Comparison of ENCODE assay signal across 8 cellular contexts in the genomic region with DNA sequence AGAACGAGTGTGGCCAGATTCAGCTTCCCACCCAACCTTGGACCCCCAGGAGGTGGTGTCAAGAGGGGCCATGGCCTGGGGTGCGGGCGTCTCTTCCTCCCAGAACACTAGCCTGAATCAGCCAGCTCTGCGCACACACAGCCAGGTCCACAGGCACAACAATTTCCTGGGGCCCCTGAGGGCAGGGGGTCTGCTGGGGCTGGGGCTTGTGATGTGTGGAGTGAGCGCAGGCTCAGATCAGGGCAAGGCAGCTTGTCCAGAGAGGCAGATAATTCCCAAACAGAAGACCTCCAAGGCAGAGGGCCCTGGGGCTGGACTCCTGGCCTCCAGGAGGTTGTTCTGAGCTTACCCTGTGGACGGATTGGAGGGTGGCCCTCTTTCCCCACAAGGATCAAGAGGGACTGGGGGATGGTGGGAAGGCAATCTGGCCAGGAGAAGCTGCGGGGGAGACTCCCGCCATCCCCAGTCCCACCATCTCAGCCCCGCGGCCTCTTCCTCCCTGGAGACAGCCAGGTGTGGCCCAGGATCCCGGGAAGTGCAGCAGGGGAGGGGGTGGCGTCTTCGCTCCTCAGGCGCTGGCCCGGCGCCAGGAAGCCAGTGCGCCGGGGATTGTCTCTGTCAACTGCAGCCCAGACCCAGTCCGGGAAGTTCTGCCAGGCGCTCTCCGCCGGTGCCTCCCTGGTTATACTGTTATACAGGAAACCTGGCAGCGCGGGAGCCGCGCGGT. TPM values are rescaled to one million over a fixed set of nuclear protein-coding genes. Genes with fewer than 3 reads are reported as not detected.
DNase-seq lines count a peak whose midpoint lies in the region; TF ChIP-seq lines count a peak whose summit lies in the region.

No MANE protein-coding gene starts in this region.

- H3K36me3 Mint-ChIP-seq in neural crest cell (ENCODE audit: low read depth), result peaks cover 4% of the 10 kb centered on the region

- H3K4me1 ChIP-seq in testis (peaks cover 38% of the 10 kb centered on the region), uterus (peaks cover 0 to 37% of the 10 kb centered on the region in 2 donors)

- H3K36me3 ChIP-seq in testis (ENCODE audit: low read depth, missing control alignments) (no peaks in the 10 kb centered on the region), uterus (no peaks in the 10 kb centered on the region)

- in situ Hi-C loops in G401 (cut with HindIII; ENCODE audit: low sequenced_read_pairs), result no loop called here

- DNase-seq in G401 (ENCODE audit: low spot score), result peak; percentile 44
- DNase-seq in NCI-H2196 treated with DMSO at 0.1 percent for 48 hours (lab: John Stamatoyannopoulos, UW; ENCODE audit: unreplicated experiment), result peak; percentile 5
- DNase-seq in coronary artery (ENCODE audit: low spot score), result no peak
- no peak for DNase-seq in neural crest cell (ENCODE audit: low read depth, low spot score)
- no peak for DNase-seq in Ammon's horn (ENCODE audit: low spot score)
- no peak for DNase-seq in EL
- no peak for DNase-seq in testis
- DNase-seq in uterus, result no peak

- no peaks in the 10 kb centered on the region for H3K9me3 Mint-ChIP-seq in neural crest cell

- TF ChIP-seq POLR2A in testis (IDR thresholded peaks at IDR 0.05) (no peak), uterus (IDR thresholded peaks at IDR 0.05) (no peak)

- H3K4me3 ChIP-seq in coronary artery (peak overlapping the region; percentile 61), testis (peak overlapping the region in 1 of 2 donors; percentile 41), uterus (peak overlapping the region in 1 of 2 donors; percentile 3)

- peaks cover 11% of the 10 kb centered on the region for H3K4me1 Mint-ChIP-seq in neural crest cell

- peaks cover 95% of the 10 kb centered on the region for H3K27me3 Mint-ChIP-seq in neural crest cell (ENCODE audit: low read depth)

- H3K9me3 ChIP-seq in testis (no peaks in the 10 kb centered on the region), uterus (no peaks in the 10 kb centered on the region)

- intact Hi-C loops in testis (cut with DNase I; ENCODE audit: low total_unique reads) (no loop called here), uterus (cut with DNase I; ENCODE audit: low total_unique reads) (no loop called here)

- H3K27me3 ChIP-seq in testis, result no peaks in the 10 kb centered on the region
- peaks cover 17 to 19% of the 10 kb centered on the region in 2 donors for H3K27me3 ChIP-seq in uterus

- no peak overlapping the region for H3K27ac Mint-ChIP-seq in neural crest cell (ENCODE audit: unreplicated experiment)

- WGBS in testis, 2 donors, result 16 to 30% methylated on average over 6 to 27 of the region's 27 CpGs

- peak overlapping the region; percentile 65 for H3K4me3 Mint-ChIP-seq in neural crest cell

- no peak for TF ChIP-seq CTCF in coronary artery (IDR thresholded peaks at IDR 0.05)
- no peak for TF ChIP-seq CTCF in neural crest cell (conservative IDR thresholded peaks at IDR 0.05)
- no peak for TF ChIP-seq CTCF in testis (IDR thresholded peaks at IDR 0.05)
- TF ChIP-seq CTCF in uterus (IDR thresholded peaks at IDR 0.05), result no peak

- H3K27ac ChIP-seq in coronary artery (no peak overlapping the region), testis (no peak overlapping the region), uterus (no peak overlapping the region)

RNA-seq across cellular contexts. Expression of gene AMZ2, which starts 52.0 kb away (rescaled TPM):
- total RNA-seq in G401 (2014; rRNA removed; shearing (Covaris generic)), result 142 and 144 TPM in 2 replicates
- 85.1 and 87.5 TPM in 2 replicates for total RNA-seq in neural crest cell
- 100 to 1,000 TPM; 143 to 201 TPM for total RNA-seq in testis
- polyA plus RNA-seq in testis (ENCODE audit: insufficient read depth, low read depth, low replicate concordance), result 457 TPM
- 10 to 100 TPM; 26.9 to 60.9 (median 35.1) TPM for total RNA-seq in uterus

Comparison
In these comparisons a context has a peak if more than half of its experiments do, and no peak if none do; other contexts are left out.
1. DNase-seq: peak in G401 (single experiment) and NCI-H2196 treated with DMSO at 0.1 percent for 48 hours (single experiment); none in coronary artery (single experiment), neural crest cell (single experiment), Ammon's horn (single experiment), EL (single experiment), testis (single experiment) and uterus (0 of 2).